Comparison of ENCODE assay signal across 8 cellular contexts in genomic region chr16:30921459-30921747, GRCh38. TPM values are rescaled to one million over a fixed set of nuclear protein-coding genes. Genes with fewer than 3 reads are reported as not detected.
DNase-seq lines count a peak whose midpoint lies in the region; ATAC-seq and TF ChIP-seq lines count a peak whose summit lies in the region.

No MANE protein-coding gene starts in this region.

- 18% methylated on average over 6 of the region's 6 CpGs for WGBS in prostate gland

- H4K20me1 ChIP-seq in DOHH2 (ENCODE audit: control insufficient read depth, insufficient read depth, low read depth, low read length) = no peaks in the 10 kb centered on the region

- H3K9me2 ChIP-seq in DOHH2 (replicated peaks; ENCODE audit: control insufficient read depth, low read length) = no peaks in the 10 kb centered on the region

- intact Hi-C loops in prostate gland (cut with DNase I) = loop anchor here (5.0 kb wide), 1 partner anchor 79 kb away; no protein-coding TSS in a partner anchor

- H3K9me3 ChIP-seq in DOHH2 (ENCODE audit: control insufficient read depth, insufficient read depth, low read length) (no peaks in the 10 kb centered on the region), Peyer's patch (no peaks in the 10 kb centered on the region), prostate gland (no peaks in the 10 kb centered on the region)

- TF ChIP-seq POLR2A in Peyer's patch (IDR thresholded peaks at IDR 0.05) = no peak
- no peak for TF ChIP-seq POLR2A in prostate gland (IDR thresholded peaks at IDR 0.05)

- H3F3A ChIP-seq in DOHH2 (ENCODE audit: control insufficient read depth, insufficient read depth) = peaks cover 4% of the 10 kb centered on the region; the same call in 1 of the 2 replicates

- peaks cover 22% of the 10 kb centered on the region for H3K4me1 ChIP-seq in DOHH2 (ENCODE audit: control insufficient read depth, low read length)
- peaks cover 0 to 26% (median 5%) of the 10 kb centered on the region in 4 donors for H3K4me1 ChIP-seq in Peyer's patch
- H3K4me1 ChIP-seq in prostate gland (replicated peaks) = no peaks in the 10 kb centered on the region

- no peaks in the 10 kb centered on the region for H3K27me3 ChIP-seq in DOHH2 (ENCODE audit: control insufficient read depth, low read length)
- H3K27me3 ChIP-seq in Peyer's patch = no peaks in the 10 kb centered on the region
- H3K27me3 ChIP-seq in prostate gland (replicated peaks; ENCODE audit: insufficient read depth) = no peaks in the 10 kb centered on the region

- peaks cover 20% of the 10 kb centered on the region for H3K79me2 ChIP-seq in DOHH2 (ENCODE audit: control insufficient read depth, low read length)

- ATAC-seq in HG02870 (IDR thresholded peaks at IDR 0.05; ENCODE audit: unreplicated experiment) (no peak), GM21515 (IDR thresholded peaks at IDR 0.05; ENCODE audit: unreplicated experiment) (no peak)

- TF ChIP-seq CTCF in DOHH2 (IDR thresholded peaks at IDR 0.05; ENCODE audit: low read depth, low read length, poor library complexity, severe bottlenecking) (no peak), Peyer's patch (IDR thresholded peaks at IDR 0.05) (no peak), epithelial cell of proximal tubule (conservative IDR thresholded peaks at IDR 0.05; ENCODE audit: low read depth, low read length) (no peak), prostate gland (IDR thresholded peaks at IDR 0.05) (no peak)

- DNase-seq in Peyer's patch (no peak), epithelial cell of proximal tubule (ENCODE audit: low read depth) (no peak), prostate gland (ENCODE audit: low spot score) (no peak), HT-29 (ENCODE audit: low spot score) (no peak), glomerular visceral epithelial cell (ENCODE audit: extremely low spot score) (no peak)

- H3K27ac ChIP-seq in DOHH2 (ENCODE audit: low read depth, low read length) (no peak overlapping the region), Peyer's patch (peak overlapping the region; percentile 84 to 95 (median 92)), prostate gland (peak overlapping the region; percentile 92 to 96)

- H3K36me3 ChIP-seq in DOHH2 (ENCODE audit: control insufficient read depth, low read length) (no peaks in the 10 kb centered on the region; the same call in 1 of the 2 replicates), Peyer's patch (no peaks in the 10 kb centered on the region), prostate gland (no peaks in the 10 kb centered on the region)

- H3K4me3 ChIP-seq in DOHH2 (ENCODE audit: low read length) = peak overlapping the region; percentile 80
- H3K4me3 ChIP-seq in Peyer's patch = peak overlapping the region; percentile 42 to 91 (median 61)
- H3K4me3 ChIP-seq in epithelial cell of proximal tubule (ENCODE audit: low read depth, low read length) = peak overlapping the region; percentile 51
- H3K4me3 ChIP-seq in prostate gland = peak overlapping the region; percentile 61 to 71

- H3K4me2 ChIP-seq in DOHH2 (ENCODE audit: low read length) = peak overlapping the region; percentile 70

RNA-seq across cellular contexts. Expression of gene FBXL19, which starts 2.0 kb away (rescaled TPM):
- total RNA-seq in Peyer's patch (10 to 100 TPM; 25.0 to 51.2 (median 47.9) TPM), epithelial cell of proximal tubule (35.6 and 65.3 TPM in 2 replicates), prostate gland (100 to 1,000 TPM in 1 of 2 donors, 10 to 100 TPM in 1; 23.5 to 125 TPM)
- 42.6 and 43.3 TPM in 2 replicates for total RNA-seq in HT-29 (2014; rRNA removed; shearing (Covaris generic))

RNA-seq across cellular contexts. Expression of gene CTF1, which starts 25.0 kb away (rescaled TPM):
- total RNA-seq in Peyer's patch (1 to 10 TPM in 1 of 4 donors, not detected in 3; 1.2 TPM), epithelial cell of proximal tubule (0.87 and 4.3 TPM in 2 replicates), prostate gland (10 to 100 TPM in 1 of 2 donors, 1 to 10 TPM in 1; 9.8 to 13.9 TPM)
- total RNA-seq in HT-29 (2014; rRNA removed; shearing (Covaris generic)) = not detected in 2 replicates

RNA-seq across cellular contexts. Expression of gene ORAI3, which starts 27.5 kb away (rescaled TPM):
- total RNA-seq in Peyer's patch (10 to 100 TPM; 10.7 to 25.0 (median 20.3) TPM), epithelial cell of proximal tubule (10.4 and 37.6 TPM in 2 replicates), prostate gland (100 to 1,000 TPM in 1 of 2 donors, 10 to 100 TPM in 1; 74.6 to 114 TPM)
- 16.9 and 22.9 TPM in 2 replicates for total RNA-seq in HT-29 (2014; rRNA removed; shearing (Covaris generic))

RNA-seq across cellular contexts. Expression of gene BCL7C, which starts 27.5 kb away (rescaled TPM):
- total RNA-seq in Peyer's patch (10 to 100 TPM; 12.1 to 23.9 (median 17.8) TPM), epithelial cell of proximal tubule (57.6 and 79.1 TPM in 2 replicates), prostate gland (10 to 100 TPM; 54.2 to 54.8 TPM)
- 28.3 and 34.3 TPM in 2 replicates for total RNA-seq in HT-29 (2014; rRNA removed; shearing (Covaris generic))

RNA-seq across cellular contexts. Expression of gene SETD1A, which starts 36.2 kb away (rescaled TPM):
- 10 to 100 TPM in 3 of 4 donors, 1 to 10 TPM in 1; 10.0 to 22.0 (median 16.5) TPM for total RNA-seq in Peyer's patch
- total RNA-seq in epithelial cell of proximal tubule = 4.7 and 5.5 TPM in 2 replicates
- total RNA-seq in prostate gland = 10 to 100 TPM in 1 of 2 donors, 1 to 10 TPM in 1; 10.0 to 29.1 TPM
- total RNA-seq in HT-29 (2014; rRNA removed; shearing (Covaris generic)) = 7.7 and 9.8 TPM in 2 replicates
